ENCODE assay signal across 8 cellular contexts in genomic region chr6:159726196-159726917, GRCh38. TPM values are rescaled to one million over a fixed set of nuclear protein-coding genes. Genes with fewer than 3 reads are reported as not detected.
A peak's percentile ranks its signal among the peaks of the same experiment; 100 is the strongest.
DNase-seq lines count a peak whose midpoint lies in the region; ATAC-seq and TF ChIP-seq lines count a peak whose summit lies in the region.

No MANE protein-coding gene starts in this region.

- H3K27ac Mint-ChIP-seq in naive thymus-derived CD4-positive, alpha-beta T cell: peak overlapping the region; percentile 95 to 100 (median 99)

- intact Hi-C loops in HCT116 (cut with micrococcal nuclease): loop anchor here (10.0 kb wide), 1 partner anchor 728 kb away; no protein-coding TSS in a partner anchor
- intact Hi-C loops in naive thymus-derived CD4-positive, alpha-beta T cell (cut with micrococcal nuclease): loop anchor here (2.0 to 10.0 kb wide), 6 partner anchors 242 to 1546 kb away; partner anchors contain the start of genes AGPAT4 (in 1 of the 2), EZR (in 1 of the 2), IGF2R (in 1 of the 2) and MAP3K4 (in 1 of the 2)

- H3K4me1 ChIP-seq in HCT116 (ENCODE audit: control insufficient read depth in 1 of 2, insufficient read depth in 2 of 2, low read length in 2 of 2) (peaks cover 8 to 25% of the 10 kb centered on the region in 2 experiments; a peak in 3 of 4 replicates), ectodermal cell (ENCODE audit: control insufficient read depth, insufficient read depth, low read length) (peaks cover 4% of the 10 kb centered on the region)
- H3K4me1 ChIP-seq in naive thymus-derived CD4-positive, alpha-beta T cell (ENCODE audit: control insufficient read depth in 2 of 2, insufficient read depth in 2 of 2, low read length in 2 of 2): peaks cover 29 to 31% of the 10 kb centered on the region in 2 donors

- peak; percentile 22 for ATAC-seq in GM18505 (IDR thresholded peaks at IDR 0.05; ENCODE audit: unreplicated experiment)
- ATAC-seq in HCT116: peak; percentile 30
- ATAC-seq in naive thymus-derived CD4-positive, alpha-beta T cell: peak; percentile 5

- peaks cover 86% of the 10 kb centered on the region for H3K79me2 ChIP-seq in HCT116 (ENCODE audit: insufficient read depth, low read length)

- DNase-seq in HCT116 (ENCODE audit: low read depth, low spot score): no peak
- peak; percentile 72 for DNase-seq in NCI-H748 treated with DMSO at 0.1 percent for 48 hours (lab: John Stamatoyannopoulos, UW)
- DNase-seq in naive thymus-derived CD4-positive, alpha-beta T cell: no peak
- DNase-seq in AML-193 (lab: John Stamatoyannopoulos, UW): no peak
- DNase-seq in iPS-NIHi11 (ENCODE audit: low spot score): no peak
- DNase-seq in retina: no peak

- H3K4me3 Mint-ChIP-seq in naive thymus-derived CD4-positive, alpha-beta T cell: peak overlapping the region; percentile 87 to 97 (median 95)

- H3K27ac ChIP-seq in HCT116 (ENCODE audit: low read depth, low read length) (peak overlapping the region; percentile 98), ectodermal cell (ENCODE audit: insufficient read depth, low read depth, low read length, poor library complexity, severe bottlenecking) (peak overlapping the region; percentile 99)
- peak overlapping the region; percentile 91 for H3K27ac ChIP-seq in naive thymus-derived CD4-positive, alpha-beta T cell (ENCODE audit: low read depth, low read length)

- H3K4me3 ChIP-seq in HCT116 (replicated peaks in 1 of 2; ENCODE audit: low read depth in 1 of 2, low read length in 2 of 2) (peak overlapping the region; percentile 81 to 89), ectodermal cell (ENCODE audit: insufficient read depth, low read depth, low read length) (peak overlapping the region; percentile 87)
- peak overlapping the region; percentile 89 for H3K4me3 ChIP-seq in naive thymus-derived CD4-positive, alpha-beta T cell (ENCODE audit: low read length)

- CTCF ChIA-PET in HCT116 (lab: Charles Lee): interaction anchor here (0.9 kb wide), 1 partner anchor 137 kb away, joined by 3 read pairs; no protein-coding TSS in a partner anchor
- CTCF ChIA-PET in naive thymus-derived CD4-positive, alpha-beta T cell (lab: Charles Lee): interaction anchor here (1.0 to 1.8 kb wide), 4 partner anchors 31 to 57 kb away, joined by 3 to 7 read pairs (median 4); partner anchors contain the start of gene ACAT2

- no peaks in the 10 kb centered on the region for H3K9me3 ChIP-seq in HCT116 (ENCODE audit: control insufficient read depth in 1 of 2, insufficient read depth in 1 of 2, low read depth in 1 of 2, low read length in 2 of 2)
- no peaks in the 10 kb centered on the region for H3K9me3 ChIP-seq in ectodermal cell (ENCODE audit: control insufficient read depth, low read length)
- H3K9me3 ChIP-seq in naive thymus-derived CD4-positive, alpha-beta T cell (ENCODE audit: control insufficient read depth in 2 of 3, low read length in 3 of 3): no peaks in the 10 kb centered on the region

- WGBS in ectodermal cell, 2 experiments: 4% methylated on average over 32 of the region's 32 CpGs

- H3K9me2 ChIP-seq in HCT116 (ENCODE audit: insufficient read depth): no peaks in the 10 kb centered on the region

- H3K9me3 Mint-ChIP-seq in naive thymus-derived CD4-positive, alpha-beta T cell: peaks cover 0 to 17% (median 3%) of the 10 kb centered on the region in 11 donors

- H4K20me1 ChIP-seq in HCT116 (ENCODE audit: insufficient read depth): peaks cover 12% of the 10 kb centered on the region; the same call in 1 of the 2 replicates

- TF ChIP-seq POLR2A in GM18505 (IDR thresholded peaks at IDR 0.05; ENCODE audit: borderline replicate concordance, extremely low read depth, insufficient read depth, insufficient read length) (no peak), HCT116 (IDR thresholded peaks at IDR 0.05; ENCODE audit: borderline replicate concordance, extremely low read depth, insufficient read depth, insufficient read length) (no peak)

- no peak overlapping the region for H2AFZ ChIP-seq in HCT116 (ENCODE audit: low read depth, low read length, poor library complexity, severe bottlenecking)

- H3K36me3 ChIP-seq in HCT116 (ENCODE audit: control insufficient read depth in 1 of 2, insufficient read depth in 2 of 2, low read length in 2 of 2) (peaks cover 0 to 14% of the 10 kb centered on the region in 2 experiments; a peak in 2 of 4 replicates), ectodermal cell (ENCODE audit: control insufficient read depth, insufficient read depth, low read length) (no peaks in the 10 kb centered on the region)
- H3K36me3 ChIP-seq in naive thymus-derived CD4-positive, alpha-beta T cell (ENCODE audit: control insufficient read depth in 2 of 3, insufficient read depth in 3 of 3, low read length in 3 of 3): peaks cover 0 to 5% (median 0%) of the 10 kb centered on the region in 3 experiments

- RAD21 ChIA-PET in HCT116 (lab: Charles Lee; ENCODE audit: low non-redundant PET in 1 of 2, low total read pairs in 2 of 2, uncharacterized antibody in 2 of 2, unreplicated experiment in 2 of 2): no interaction called here

- H3K4me2 ChIP-seq in HCT116 (ENCODE audit: low read length): peak overlapping the region; percentile 79

- H3K4me1 Mint-ChIP-seq in naive thymus-derived CD4-positive, alpha-beta T cell: peaks cover 32 to 72% (median 60%) of the 10 kb centered on the region in 7 donors

- H3K27me3 Mint-ChIP-seq in naive thymus-derived CD4-positive, alpha-beta T cell: peaks cover 0 to 6% (median 0%) of the 10 kb centered on the region in 5 donors

- H3K36me3 Mint-ChIP-seq in naive thymus-derived CD4-positive, alpha-beta T cell: peaks cover 7 to 25% (median 13%) of the 10 kb centered on the region in 5 donors

- TF ChIP-seq RAD21 in HCT116 (IDR thresholded peaks at IDR 0.05; ENCODE audit: low read depth): no peak

- TF ChIP-seq CTCF in HCT116 (IDR thresholded peaks at IDR 0.05 in 2 of 3, conservative IDR thresholded peaks at IDR 0.05 in 1 of 3; ENCODE audit: borderline replicate concordance in 1 of 3, insufficient read depth in 1 of 3, low read depth in 2 of 3, low read length in 2 of 3): no peak

- H3K27me3 ChIP-seq in HCT116 (ENCODE audit: insufficient read depth, low read length) (no peaks in the 10 kb centered on the region), ectodermal cell (ENCODE audit: control insufficient read depth, insufficient read depth, low read length, poor library complexity, severe bottlenecking) (no peaks in the 10 kb centered on the region)
- no peaks in the 10 kb centered on the region for H3K27me3 ChIP-seq in naive thymus-derived CD4-positive, alpha-beta T cell (ENCODE audit: control insufficient read depth in 2 of 2, insufficient read depth in 2 of 2, low read length in 2 of 2)

- BruUV-seq in HCT116 (replicated peaks; lab: Mats Ljungman, UMichigan): TSS peak; percentile 76

- POLR2A ChIA-PET in HCT116 (lab: Charles Lee): interaction anchor here (0.6 to 2.8 kb wide), 9 partner anchors 12 to 727 kb away, joined by 3 to 20 read pairs (median 4); partner anchors contain the start of genes ACAT2, RSPH3, SOD2 and TCP1
- POLR2A ChIA-PET in naive thymus-derived CD4-positive, alpha-beta T cell (lab: Charles Lee): interaction anchor here (0.7 to 5.8 kb wide), 20 partner anchors 9 to 1558 kb away, joined by 3 to 115 read pairs (median 5); partner anchors contain the start of genes ACAT2, GTF2H5, IGF2R and MRPL18

- H3K9ac ChIP-seq in HCT116 (ENCODE audit: low read length): peak overlapping the region; percentile 89

TF ChIP-seq in HCT116, 20 proteins besides CTCF, POLR2A, EP300 and RAD21:
- TF ChIP-seq ZFX (IDR thresholded peaks at IDR 0.05): peak; percentile 20
- TF ChIP-seq POLR2AphosphoS5 (IDR thresholded peaks at IDR 0.05; ENCODE audit: low read depth, low read length): no peak

RNA-seq across cellular contexts. Expression of gene WTAP, which starts 0.9 kb away (rescaled TPM):
- 88.6 TPM for total RNA-seq in HCT116 (2021; ENCODE audit: unreplicated experiment)
- polyA plus RNA-seq in HCT116 (2012): 37.7 and 51.9 TPM in 2 replicates
- 152 TPM for polyA plus RNA-seq in ectodermal cell (2013, experiment 1 of 4)
- polyA plus RNA-seq in ectodermal cell (2013, experiment 2 of 4): 160 TPM
- 139 TPM for polyA plus RNA-seq in ectodermal cell (2013, experiment 3 of 4)
- polyA plus RNA-seq in ectodermal cell (2013, experiment 4 of 4): 153 TPM
- total RNA-seq in naive thymus-derived CD4-positive, alpha-beta T cell: 100 to 1,000 TPM; 117 to 152 (median 141) TPM
- polyA plus RNA-seq in naive thymus-derived CD4-positive, alpha-beta T cell: 100 to 1,000 TPM; 131 to 133 TPM

RNA-seq across cellular contexts. Expression of gene SOD2, which starts 33.3 kb away (rescaled TPM):
- 98.6 TPM for total RNA-seq in HCT116 (2021; ENCODE audit: unreplicated experiment)
- 67.5 and 79.5 TPM in 2 replicates for polyA plus RNA-seq in HCT116 (2012)
- polyA plus RNA-seq in ectodermal cell (2013, experiment 1 of 4): 94.2 TPM
- polyA plus RNA-seq in ectodermal cell (2013, experiment 2 of 4): 89.5 TPM
- polyA plus RNA-seq in ectodermal cell (2013, experiment 3 of 4): 70.8 TPM
- polyA plus RNA-seq in ectodermal cell (2013, experiment 4 of 4): 70.0 TPM
- total RNA-seq in naive thymus-derived CD4-positive, alpha-beta T cell: 100 to 1,000 TPM in 4 of 5 experiments, 10 to 100 TPM in 1; 80.2 to 306 (median 105) TPM
- polyA plus RNA-seq in naive thymus-derived CD4-positive, alpha-beta T cell: 100 to 1,000 TPM; 114 to 128 TPM

RNA-seq across cellular contexts. Expression of gene ACAT2, which starts 35.5 kb away (rescaled TPM):
- total RNA-seq in HCT116 (2021; ENCODE audit: unreplicated experiment): 41.6 TPM
- 25.9 and 26.1 TPM in 2 replicates for polyA plus RNA-seq in HCT116 (2012)
- polyA plus RNA-seq in ectodermal cell (2013, experiment 1 of 4): 106 TPM
- polyA plus RNA-seq in ectodermal cell (2013, experiment 2 of 4): 90.8 TPM
- 55.1 TPM for polyA plus RNA-seq in ectodermal cell (2013, experiment 3 of 4)
- polyA plus RNA-seq in ectodermal cell (2013, experiment 4 of 4): 44.3 TPM
- total RNA-seq in naive thymus-derived CD4-positive, alpha-beta T cell: 10 to 100 TPM; 18.5 to 53.9 (median 28.0) TPM
- polyA plus RNA-seq in naive thymus-derived CD4-positive, alpha-beta T cell: 10 to 100 TPM; 29.1 to 43.1 TPM
